In the genomic region with DNA sequence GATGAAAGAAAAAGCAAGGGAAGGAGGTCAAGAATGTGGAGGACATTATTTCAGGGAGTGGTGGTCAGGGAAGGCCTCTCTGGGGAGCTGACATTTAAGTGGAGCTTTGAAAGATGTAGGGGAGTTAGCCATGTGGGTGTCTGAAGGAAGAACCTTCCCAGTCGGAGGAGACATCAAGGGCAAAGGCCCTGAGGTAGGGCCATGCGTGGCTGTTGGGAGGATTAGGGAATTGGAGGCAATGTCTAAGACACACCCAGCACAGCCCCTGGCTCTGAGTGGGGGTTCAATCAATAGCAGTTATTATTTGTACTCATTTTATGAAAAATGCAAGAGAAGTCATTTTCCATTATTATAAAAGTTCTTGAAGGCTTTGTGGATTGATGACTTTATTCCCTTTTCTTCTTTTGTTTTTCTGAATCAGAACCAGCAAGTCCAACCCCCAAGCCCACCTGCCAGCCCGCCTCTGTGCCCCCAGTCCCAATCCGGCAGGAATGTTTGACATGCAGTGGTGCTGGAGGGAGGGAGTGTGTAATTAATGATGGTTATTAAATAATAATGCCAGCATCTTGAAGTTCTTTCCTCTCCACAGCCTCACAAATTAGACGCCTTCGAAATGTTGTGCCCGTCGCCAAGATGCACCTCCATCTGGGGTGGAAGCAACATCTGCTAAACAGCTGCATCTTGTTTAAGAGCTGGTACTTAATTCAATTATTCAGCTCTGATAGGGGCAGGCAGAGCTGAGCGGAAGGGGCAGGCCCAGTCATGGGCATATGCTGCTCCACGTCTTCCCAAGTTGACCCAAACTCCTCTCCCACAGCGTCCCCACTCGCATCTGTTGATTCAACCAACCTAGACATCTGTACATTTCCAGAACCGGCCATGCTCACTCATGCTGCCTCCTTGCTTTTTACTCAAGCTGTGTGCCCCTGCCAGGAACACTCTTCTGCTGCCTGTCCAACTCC, we compare ENCODE assay signal across 12 cellular contexts.
A peak's percentile ranks its signal among the peaks of the same experiment; 100 is the strongest.
DNase-seq lines count a peak whose midpoint lies in the region; ATAC-seq and TF ChIP-seq lines count a peak whose summit lies in the region.
"Had no signal": no experiment of that assay in that cellular context is flagged by ENCODE, and none has a peak within 500 bp of the region (broad histone marks: within the 10 kb centered on the region; RNA-seq: fewer than 3 reads in every experiment).

No MANE protein-coding gene starts in this region.

- H3K27me3 Mint-ChIP-seq in MCF 10A (ENCODE audit: insufficient read depth, unreplicated experiment): no peaks in the 10 kb centered on the region

- H3K4me1 ChIP-seq in breast epithelium (peaks cover 22 to 40% of the 10 kb centered on the region in 2 donors), lung (ENCODE audit: control insufficient read depth in 2 of 2, insufficient read depth in 2 of 2, low read length in 2 of 2) (peaks cover 14 to 19% of the 10 kb centered on the region in 2 donors), vagina (peaks cover 65% of the 10 kb centered on the region)

- H3K36me3 ChIP-seq in breast epithelium (no peaks in the 10 kb centered on the region), lung (ENCODE audit: control insufficient read depth in 2 of 2, insufficient read depth in 2 of 2, low read length in 2 of 2) (no peaks in the 10 kb centered on the region), vagina (no peaks in the 10 kb centered on the region)

- WGBS in lung, 2 donors: 90 to 93% methylated on average over 13 of the region's 13 CpGs

- H3K4me3 ChIP-seq in breast epithelium: no peak overlapping the region
- no peak overlapping the region for H3K4me3 ChIP-seq in coronary artery
- no peak overlapping the region for H3K4me3 ChIP-seq in lung
- H3K4me3 ChIP-seq in vagina: no peak overlapping the region

- TF ChIP-seq CTCF in breast epithelium (IDR thresholded peaks at IDR 0.05): no peak
- no peak for TF ChIP-seq CTCF in MCF 10A (IDR thresholded peaks at IDR 0.05; ENCODE audit: unreplicated experiment)
- no peak for TF ChIP-seq CTCF in coronary artery (IDR thresholded peaks at IDR 0.05)
- TF ChIP-seq CTCF in lung (IDR thresholded peaks at IDR 0.05; ENCODE audit: control extremely low read depth, extremely low read depth): no peak
- TF ChIP-seq CTCF in vagina (IDR thresholded peaks at IDR 0.05): no peak
- no peak for TF ChIP-seq CTCF in GM13977 (IDR thresholded peaks at IDR 0.05; ENCODE audit: extremely low read depth, insufficient read depth, missing control alignments)

- no peaks in the 10 kb centered on the region for H3K9me3 ChIP-seq in breast epithelium
- no peaks in the 10 kb centered on the region for H3K9me3 ChIP-seq in lung (ENCODE audit: control insufficient read depth in 2 of 2, insufficient read depth in 1 of 2, low read length in 1 of 2)
- no peaks in the 10 kb centered on the region for H3K9me3 ChIP-seq in vagina

- no TSS peak for BruUV-seq in MCF 10A (replicated peaks; lab: Mats Ljungman, UMichigan)

- in situ Hi-C loops in GM13977 (cut with MboI; ENCODE audit: low pct_unique_long_range_greater_than_20kb, low sequenced_read_pairs, unreplicated experiment): no loop called here

- CTCF ChIA-PET in MCF 10A (lab: Yijun Ruan, JAX): interaction anchor here (1.0 to 2.3 kb wide), 3 partner anchors 11 to 49 kb away, joined by 3 to 15 read pairs (median 5); no protein-coding TSS in a partner anchor

- H3K4me1 Mint-ChIP-seq in MCF 10A (ENCODE audit: insufficient read depth, unreplicated experiment): peaks cover 51% of the 10 kb centered on the region

- no peak for DNase-seq in breast epithelium (ENCODE audit: low spot score in 2 of 2)
- DNase-seq in MCF 10A (ENCODE audit: unreplicated experiment): no peak
- DNase-seq in coronary artery (ENCODE audit: low spot score): no peak
- DNase-seq in lung (ENCODE audit: low spot score): no peak
- peak; percentile 34 to 71 for DNase-seq in vagina (ENCODE audit: extremely low spot score in 2 of 2)
- no peak for DNase-seq in GM13977 (ENCODE audit: low spot score)
- DNase-seq: foreskin melanocyte, KG1, NCI-H1417 treated with DMSO at 0.1 percent for 48 hours, NCI-H510A had no signal

- no peaks in the 10 kb centered on the region for H3K27me3 ChIP-seq in breast epithelium
- no peaks in the 10 kb centered on the region for H3K27me3 ChIP-seq in lung (ENCODE audit: control insufficient read depth, insufficient read depth)
- H3K27me3 ChIP-seq in vagina: no peaks in the 10 kb centered on the region

- no peaks in the 10 kb centered on the region for H3K36me3 Mint-ChIP-seq in MCF 10A (ENCODE audit: insufficient read depth, unreplicated experiment)

- intact Hi-C loops in breast epithelium (cut with DNase I; ENCODE audit: low total_unique reads) (loop anchor here (5.0 kb wide), 1 partner anchor 83 kb away; a partner anchor contains a TSS), MCF 10A (cut with micrococcal nuclease) (no loop called here), vagina (cut with DNase I) (no loop called here)

- H3K27ac ChIP-seq in breast epithelium (peak overlapping the region; percentile 95 to 96), coronary artery (peak overlapping the region; percentile 78 to 86), lung (ENCODE audit: low read depth in 1 of 2, low read length in 1 of 2) (peak overlapping the region; percentile 10 to 26), vagina (no peak overlapping the region)

- POLR2A ChIA-PET in MCF 10A (lab: Yijun Ruan, JAX): interaction anchor here (0.6 to 2.2 kb wide), 8 partner anchors 8 to 656 kb away, joined by 3 to 8 read pairs (median 5); a partner anchor contains a TSS

- ATAC-seq in lung (ENCODE audit: insufficient read depth, low FRiP score) (no peak), HG03571 (IDR thresholded peaks at IDR 0.05; ENCODE audit: unreplicated experiment) (no peak), HG03460 (IDR thresholded peaks at IDR 0.05; ENCODE audit: unreplicated experiment) (no peak)

- H3K27ac Mint-ChIP-seq in MCF 10A (ENCODE audit: low read depth, unreplicated experiment): no peak overlapping the region

- no peaks in the 10 kb centered on the region for H3K9me3 Mint-ChIP-seq in MCF 10A (ENCODE audit: unreplicated experiment)

- H3K4me3 Mint-ChIP-seq in MCF 10A (ENCODE audit: unreplicated experiment): no peak overlapping the region

- TF ChIP-seq POLR2A in breast epithelium (IDR thresholded peaks at IDR 0.05): no peak
- no peak for TF ChIP-seq POLR2A in vagina (IDR thresholded peaks at IDR 0.05)

Comparison
In these comparisons a context has a peak if more than half of its experiments do, and no peak if none do; other contexts are left out.
1. DNase-seq: peak in vagina (2 of 2); none in breast epithelium (0 of 2), MCF 10A (single experiment), coronary artery (single experiment), lung (single experiment) and GM13977 (single experiment).